In genomic region chr19:1632462-1633268, GRCh38 we compare ENCODE assay signal across 1 cellular context.
TF ChIP-seq lines count a peak whose summit lies in the region.

No MANE protein-coding gene starts in this region.

TF ChIP-seq in HCT116, 20 proteins besides CTCF, POLR2A, EP300 and RAD21 (continued from another document):
- no peak for TF ChIP-seq REST (IDR thresholded peaks at IDR 0.05; ENCODE audit: low read depth)
- TF ChIP-seq ZNF274 (IDR thresholded peaks at IDR 0.05; ENCODE audit: low read depth, low read length), result no peak
- no peak for TF ChIP-seq FOSL1 (IDR thresholded peaks at IDR 0.05; ENCODE audit: low read depth)
